ENCODE assay signal across 1 cellular context in genomic region chr5:52469835-52470234, GRCh38.
TF ChIP-seq lines count a peak whose summit lies in the region.

No MANE protein-coding gene starts in this region.

TF ChIP-seq in IMR-90, 13 proteins besides CTCF, POLR2A, EP300 and RAD21:
- TF ChIP-seq MAZ (IDR thresholded peaks at IDR 0.05; ENCODE audit: borderline replicate concordance, low read depth, low read length) = no peak
